Comparison of ENCODE assay signal across 12 cellular contexts in the genomic region with DNA sequence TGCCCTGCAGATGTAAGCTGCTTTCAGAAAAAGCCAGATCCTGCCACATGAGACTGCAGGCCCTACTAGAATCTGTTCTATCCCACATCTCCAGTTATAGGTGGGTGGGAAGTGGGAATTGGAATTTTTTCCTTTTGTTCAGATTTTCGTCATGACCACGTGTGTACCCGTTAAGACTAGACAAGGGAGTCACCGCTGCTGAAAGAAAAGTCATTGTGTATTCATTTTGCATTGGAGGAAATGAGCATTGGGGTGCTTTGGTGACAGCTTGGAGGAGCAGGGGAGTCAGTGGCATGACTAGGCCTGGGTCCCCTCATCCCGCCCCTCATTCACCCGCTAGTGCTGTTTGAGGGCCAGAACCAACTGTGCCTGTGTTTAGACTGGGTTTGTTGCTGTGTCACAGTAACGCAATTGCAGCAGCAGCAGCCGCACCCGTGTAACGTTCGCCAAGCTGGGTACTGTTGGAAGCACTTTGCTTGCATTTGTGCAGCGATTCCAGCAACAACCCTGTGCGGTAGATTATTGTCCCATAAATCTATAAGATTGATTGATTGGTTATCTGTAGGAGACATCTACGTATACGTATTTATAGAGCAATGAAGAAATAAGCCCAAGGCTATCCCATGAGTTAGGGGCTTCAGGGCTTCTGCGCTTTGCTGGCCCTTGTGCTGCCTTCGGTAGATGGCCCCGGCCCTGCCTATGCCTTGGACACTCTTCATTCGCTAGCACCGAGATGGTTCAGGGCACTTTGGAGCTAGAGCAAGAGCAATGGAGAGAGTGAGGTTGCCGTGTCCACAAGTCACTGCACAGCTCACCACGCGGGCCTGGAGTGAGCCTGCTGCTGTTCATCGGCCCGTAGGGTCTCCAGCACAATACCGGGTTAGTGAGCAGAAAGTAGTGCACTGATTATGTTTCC.
"Had no signal": no experiment of that assay in that cellular context is flagged by ENCODE, and none has a peak within 500 bp of the region (broad histone marks: within the 10 kb centered on the region; RNA-seq: fewer than 3 reads in every experiment).

No MANE protein-coding gene starts in this region.

- H3K4me3 ChIP-seq: lung, pancreas, right atrium auricular region, suprapubic skin had no signal

- H3K27ac Mint-ChIP-seq: activated CD4-positive, alpha-beta memory T cell treated with anti-CD3 and anti-CD28 coated beads, Interleukin-2, amount 10 ng/mL, durations not matched to agents 7 days and 5 days; activated CD4-positive, alpha-beta T cell treated with anti-CD3 and anti-CD28 coated beads for 36 hours; endodermal cell had no signal

- H3K36me3 ChIP-seq: pancreas, right atrium auricular region, suprapubic skin had no signal

- DNase-seq: activated CD4-positive, alpha-beta memory T cell treated with anti-CD3 and anti-CD28 coated beads, Interleukin-2, amount 10 ng/mL, durations not matched to agents 7 days and 5 days; activated CD4-positive, alpha-beta T cell treated with anti-CD3 and anti-CD28 coated beads for 36 hours; activated CD8-positive, alpha-beta memory T cell treated with anti-CD3 and anti-CD28 coated beads, Interleukin-2, amount 50 U/mL, for 4 hours; endodermal cell; kidney glomerular epithelial cell; stimulated activated naive CD4-positive, alpha-beta T cell treated with Interleukin-2 at 50 U/mL for 16 hours; T-helper 9 cell had no signal

- FAIRE-seq: pancreas, urothelium cell line had no signal

- H3K9me3 Mint-ChIP-seq: activated CD4-positive, alpha-beta memory T cell treated with anti-CD3 and anti-CD28 coated beads, Interleukin-2, amount 10 ng/mL, durations not matched to agents 7 days and 5 days; endodermal cell had no signal

- H3K4me1 Mint-ChIP-seq: activated CD4-positive, alpha-beta T cell treated with anti-CD3 and anti-CD28 coated beads for 36 hours had no signal

- H3K4me3 Mint-ChIP-seq: activated CD4-positive, alpha-beta memory T cell treated with anti-CD3 and anti-CD28 coated beads, Interleukin-2, amount 10 ng/mL, durations not matched to agents 7 days and 5 days; activated CD4-positive, alpha-beta T cell treated with anti-CD3 and anti-CD28 coated beads for 36 hours; endodermal cell had no signal

- H3K27me3 ChIP-seq: pancreas, right atrium auricular region, suprapubic skin had no signal

- H3K27ac ChIP-seq: pancreas, right atrium auricular region, suprapubic skin had no signal

- ATAC-seq: activated CD4-positive, alpha-beta T cell treated with anti-CD3 and anti-CD28 coated beads for 36 hours had no signal

- H3K4me1 ChIP-seq: pancreas had no signal

- H3K9me3 ChIP-seq: pancreas, right atrium auricular region, suprapubic skin had no signal

- H3K27me3 Mint-ChIP-seq: activated CD4-positive, alpha-beta memory T cell treated with anti-CD3 and anti-CD28 coated beads, Interleukin-2, amount 10 ng/mL, durations not matched to agents 7 days and 5 days had no signal
